10 cellular contexts compared by ENCODE assay signal in genomic region chrX:100994352-100995281, GRCh38. TPM values are rescaled to one million over a fixed set of nuclear protein-coding genes. Genes with fewer than 3 reads are reported as not detected.
DNase-seq lines count a peak whose midpoint lies in the region; ATAC-seq lines count a peak whose summit lies in the region.
"Had no signal": no experiment of that assay in that cellular context is flagged by ENCODE, and none has a peak within 500 bp of the region (broad histone marks: within the 10 kb centered on the region; RNA-seq: fewer than 3 reads in every experiment).

No MANE protein-coding gene starts in this region.

- no peak overlapping the region for H3K56ac ChIP-seq in mesendoderm (ENCODE audit: low read length)

- H3K27ac Mint-ChIP-seq in T-helper 1 cell treated with Interleukin-12 subunit alpha and Interleukin-12 subunit beta and Interleukin-4 antibody, amounts not matched to agents 30 μg/mL and 1 μg/mL, for 36 hours, result peak overlapping the region; percentile 72

- H3K23ac ChIP-seq in mesendoderm (ENCODE audit: low read length), result no peak overlapping the region

- H3K4me3 Mint-ChIP-seq in T-helper 1 cell treated with Interleukin-12 subunit alpha and Interleukin-12 subunit beta and Interleukin-4 antibody, amounts not matched to agents 30 μg/mL and 1 μg/mL, for 36 hours, result no peak overlapping the region

- H3K4me1 ChIP-seq in mesendoderm (ENCODE audit: control insufficient read depth, low read depth, low read length), result no peaks in the 10 kb centered on the region

- no peaks in the 10 kb centered on the region for H3K36me3 Mint-ChIP-seq in T-helper 1 cell treated with Interleukin-12 subunit alpha and Interleukin-12 subunit beta and Interleukin-4 antibody, amounts not matched to agents 30 μg/mL and 1 μg/mL, for 36 hours (ENCODE audit: low read depth)

- H3K4ac ChIP-seq in mesendoderm (ENCODE audit: low read depth, low read length), result no peak overlapping the region

- no peaks in the 10 kb centered on the region for H3K36me3 ChIP-seq in mesendoderm (ENCODE audit: control insufficient read depth, insufficient read depth, low read length)

- no peak overlapping the region for H2BK5ac ChIP-seq in mesendoderm (ENCODE audit: low read length)

- H3K18ac ChIP-seq in mesendoderm (ENCODE audit: low read length), result no peak overlapping the region

- H3K27me3 Mint-ChIP-seq in T-helper 1 cell treated with Interleukin-12 subunit alpha and Interleukin-12 subunit beta and Interleukin-4 antibody, amounts not matched to agents 30 μg/mL and 1 μg/mL, for 36 hours (ENCODE audit: low read depth), result no peaks in the 10 kb centered on the region

- no peaks in the 10 kb centered on the region for H3K27me3 ChIP-seq in mesendoderm (ENCODE audit: insufficient read depth, low read length, poor library complexity)
- H3K27me3 ChIP-seq: BLaER1 treated with 17β-estradiol and CSF1 and Interleukin-3, amounts not matched to agents 10 nM and 100 nM had no signal

- H2AK5ac ChIP-seq in mesendoderm (ENCODE audit: low read length), result no peak overlapping the region

- no peak overlapping the region for H2BK120ac ChIP-seq in mesendoderm (ENCODE audit: low read depth, low read length)

- no peak overlapping the region for H3K27ac ChIP-seq in mesendoderm (ENCODE audit: low read depth, low read length)
- H3K27ac ChIP-seq: BLaER1 treated with 17β-estradiol and CSF1 and Interleukin-3, amounts not matched to agents 10 nM and 100 nM; VCaP had no signal

- H3K9ac ChIP-seq in mesendoderm (ENCODE audit: low read length), result no peak overlapping the region
- H3K9ac ChIP-seq: BLaER1 treated with 17β-estradiol and CSF1 and Interleukin-3, amounts not matched to agents 10 nM and 100 nM had no signal

- peak; percentile 46 for DNase-seq in activated CD8-positive, alpha-beta memory T cell treated with anti-CD3 and anti-CD28 coated beads, Interleukin-2, amount 50 U/mL, for 48 hours
- DNase-seq in activated CD8-positive, alpha-beta memory T cell treated with anti-CD3 and anti-CD28 coated beads for 24 hours, result no peak
- DNase-seq in mesendoderm (peak; percentile 47), DMS79 (lab: John Stamatoyannopoulos, UW) (no peak), inferior parietal cortex (ENCODE audit: extremely low spot score) (no peak)

- no peak overlapping the region for H2BK15ac ChIP-seq in mesendoderm (replicated peaks; ENCODE audit: low read depth)

- H3K4me3 ChIP-seq in mesendoderm (ENCODE audit: low read length), result no peak overlapping the region
- H3K4me3 ChIP-seq: BLaER1 treated with 17β-estradiol and CSF1 and Interleukin-3, amounts not matched to agents 10 nM and 100 nM had no signal

- no peak overlapping the region for H4K8ac ChIP-seq in mesendoderm (ENCODE audit: low read depth, low read length)

- no peaks in the 10 kb centered on the region for H3K79me1 ChIP-seq in mesendoderm (ENCODE audit: low read length)

- H3K4me1 Mint-ChIP-seq in T-helper 1 cell treated with Interleukin-12 subunit alpha and Interleukin-12 subunit beta and Interleukin-4 antibody, amounts not matched to agents 30 μg/mL and 1 μg/mL, for 36 hours (ENCODE audit: low read depth), result peaks cover 19% of the 10 kb centered on the region

- no peaks in the 10 kb centered on the region for H3K9me3 Mint-ChIP-seq in T-helper 1 cell treated with Interleukin-12 subunit alpha and Interleukin-12 subunit beta and Interleukin-4 antibody, amounts not matched to agents 30 μg/mL and 1 μg/mL, for 36 hours

- H3K4me2 ChIP-seq in mesendoderm (ENCODE audit: low read length), result no peak overlapping the region

- no peak overlapping the region for H4K5ac ChIP-seq in mesendoderm (ENCODE audit: low read length)

- no CpG with 5 or more reads among the region's 5 CpGs for WGBS in mesendoderm (ENCODE audit: extremely low coverage, insufficient coverage, low lambda C conversion rate)

- ATAC-seq in HG02981 (IDR thresholded peaks at IDR 0.05; ENCODE audit: unreplicated experiment), result peak; percentile 87
- ATAC-seq in HG03045 (IDR thresholded peaks at IDR 0.05; ENCODE audit: unreplicated experiment), result no peak

- H3K79me2 ChIP-seq in mesendoderm (ENCODE audit: control insufficient read depth, insufficient read depth, low read length), result no peaks in the 10 kb centered on the region

RNA-seq across cellular contexts. Expression of gene ARL13A, which starts 25.1 kb away (rescaled TPM):
- not detected for polyA plus RNA-seq in mesendoderm (2013, experiment 1 of 2)
- not detected for polyA plus RNA-seq in mesendoderm (2013, experiment 2 of 2)

RNA-seq across cellular contexts. Expression of gene TRMT2B, which starts 57.3 kb away (rescaled TPM):
- 7.0 TPM for polyA plus RNA-seq in mesendoderm (2013, experiment 1 of 2)
- polyA plus RNA-seq in mesendoderm (2013, experiment 2 of 2), result 7.1 TPM

Comparison
In these comparisons a context has a peak if more than half of its experiments do, and no peak if none do; other contexts are left out.
1. DNase-seq: peak in activated CD8-positive, alpha-beta memory T cell treated with anti-CD3 and anti-CD28 coated beads, Interleukin-2, amount 50 U/mL, for 48 hours (single experiment) and mesendoderm (single experiment); none in activated CD8-positive, alpha-beta memory T cell treated with anti-CD3 and anti-CD28 coated beads for 24 hours (single experiment), DMS79 (single experiment) and inferior parietal cortex (single experiment).